In genomic region chr19:7926021-7926726, GRCh38 we compare ENCODE assay signal across 8 cellular contexts. TPM values are rescaled to one million over a fixed set of nuclear protein-coding genes. Genes with fewer than 3 reads are reported as not detected.
DNase-seq lines count a peak whose midpoint lies in the region; ATAC-seq and TF ChIP-seq lines count a peak whose summit lies in the region.

TSS of gene CTXN1 (minus strand) at chr19:7926135. CDS start at chr19:7925538, 597 bp downstream.

- peaks cover 20% of the 10 kb centered on the region for H3K36me3 Mint-ChIP-seq in activated T-helper 17 cell treated with anti-CD3 and anti-CD28 coated beads, Interleukin-2, amount 50 U/mL, for 72 hours (ENCODE audit: low read depth)
- H3K36me3 Mint-ChIP-seq in neural crest cell (ENCODE audit: low read depth) = no peaks in the 10 kb centered on the region

- H3K27ac Mint-ChIP-seq in activated T-helper 17 cell treated with anti-CD3 and anti-CD28 coated beads, Interleukin-2, amount 50 U/mL, for 72 hours = no peak within 1 kb of the TSS
- peak within 1 kb of the TSS; percentile 98 for H3K27ac Mint-ChIP-seq in neural crest cell (ENCODE audit: unreplicated experiment)

- DNase-seq in fibroblast of pulmonary artery (ENCODE audit: low read depth) (peak; percentile 51), neural crest cell (ENCODE audit: low read depth, low spot score) (peak; percentile 78), cerebellar cortex (ENCODE audit: low spot score) (no peak)

- peaks cover 6 to 10% of the 10 kb centered on the region in 2 donors for H3K36me3 ChIP-seq in stomach smooth muscle (ENCODE audit: control insufficient read depth in 2 of 2, insufficient read depth in 2 of 2, low read length in 2 of 2)

- H3K4me3 Mint-ChIP-seq in activated T-helper 17 cell treated with anti-CD3 and anti-CD28 coated beads, Interleukin-2, amount 50 U/mL, for 72 hours = peak within 1 kb of the TSS; percentile 53
- peak within 1 kb of the TSS; percentile 96 for H3K4me3 Mint-ChIP-seq in neural crest cell

- H3K27ac ChIP-seq in 22Rv1 (peak within 1 kb of the TSS; percentile 97), stomach smooth muscle (ENCODE audit: low read length) (peak within 1 kb of the TSS; percentile 93)

- H3K4me1 ChIP-seq in stomach smooth muscle (ENCODE audit: control insufficient read depth, insufficient read depth, low read length) = peaks cover 82% of the 10 kb centered on the region

- peak; percentile 45 for ATAC-seq in GM21723 (IDR thresholded peaks at IDR 0.05; ENCODE audit: unreplicated experiment)
- ATAC-seq in activated T-helper 17 cell treated with anti-CD3 and anti-CD28 coated beads, Interleukin-2, amount 50 U/mL, for 72 hours (replicated peaks) = peak; percentile 53

- peaks cover 10% of the 10 kb centered on the region for H3K4me1 Mint-ChIP-seq in activated T-helper 17 cell treated with anti-CD3 and anti-CD28 coated beads, Interleukin-2, amount 50 U/mL, for 72 hours
- peaks cover 19% of the 10 kb centered on the region for H3K4me1 Mint-ChIP-seq in neural crest cell

- H3K9me3 Mint-ChIP-seq in activated T-helper 17 cell treated with anti-CD3 and anti-CD28 coated beads, Interleukin-2, amount 50 U/mL, for 72 hours = no peaks in the 10 kb centered on the region
- H3K9me3 Mint-ChIP-seq in neural crest cell = no peaks in the 10 kb centered on the region

- H3K27me3 ChIP-seq in stomach smooth muscle (ENCODE audit: control insufficient read depth in 1 of 2, insufficient read depth in 2 of 2, low read length in 2 of 2) = no peaks in the 10 kb centered on the region

- peak within 1 kb of the TSS; percentile 58 to 59 for H3K9ac ChIP-seq in stomach smooth muscle (ENCODE audit: low read length in 2 of 2)

- H3K4me3 ChIP-seq in fibroblast of pulmonary artery (replicated peaks; ENCODE audit: low read depth, low read length) (peak within 1 kb of the TSS; percentile 42), stomach smooth muscle (ENCODE audit: low read length in 2 of 2) (peak within 1 kb of the TSS; percentile 70 to 75)

- H3K9me3 ChIP-seq in stomach smooth muscle (ENCODE audit: control insufficient read depth in 2 of 2, low read length in 2 of 2) = no peaks in the 10 kb centered on the region

- TF ChIP-seq CTCF in 22Rv1 (IDR thresholded peaks at IDR 0.05) (no peak), fibroblast of pulmonary artery (IDR thresholded peaks at IDR 0.05; ENCODE audit: low read length, missing control alignments) (no peak), neural crest cell (conservative IDR thresholded peaks at IDR 0.05) (peak; percentile 42)

- H3K27me3 Mint-ChIP-seq in activated T-helper 17 cell treated with anti-CD3 and anti-CD28 coated beads, Interleukin-2, amount 50 U/mL, for 72 hours = no peaks in the 10 kb centered on the region
- H3K27me3 Mint-ChIP-seq in neural crest cell (ENCODE audit: low read depth) = peaks cover 8% of the 10 kb centered on the region

TF ChIP-seq in PFSK-1, 5 proteins besides CTCF, POLR2A, EP300 and RAD21:
- no peak for TF ChIP-seq FOXP2 (optimal IDR thresholded peaks at IDR 0.05; ENCODE audit: borderline replicate concordance, extremely low read depth, extremely low read length, insufficient read depth)
- peak; percentile 61 for TF ChIP-seq POLR2AphosphoS5 (IDR thresholded peaks at IDR 0.05; ENCODE audit: low read depth, low read length)

RNA-seq across cellular contexts. Expression of gene CTXN1, which starts in this region (rescaled TPM):
- 104 TPM for polyA plus RNA-seq in PFSK-1 (2012; ENCODE audit: insufficient read length, low read depth)
- under 1 TPM in 1 of 2 donors, not detected in 1; 0.19 TPM for total RNA-seq in activated T-helper 17 cell treated with anti-CD3 and anti-CD28 coated beads, Interleukin-2, amount 50 U/mL, for 72 hours
- total RNA-seq in neural crest cell = 129 and 130 TPM in 2 replicates

Comparison
In these comparisons a context has a peak if more than half of its experiments do, and no peak if none do; other contexts are left out.
1. RNA of gene CTXN1 (total RNA-seq): 129 to 130 TPM in neural crest cell; 0.19 TPM in activated T-helper 17 cell treated with anti-CD3 and anti-CD28 coated beads, Interleukin-2, amount 50 U/mL, for 72 hours; every median in the first group is over 100 times any median in the second.
2. Peak in ATAC-seq in activated T-helper 17 cell treated with anti-CD3 and anti-CD28 coated beads, Interleukin-2, amount 50 U/mL, for 72 hours; RNA of the gene not detected or under 1 TPM.